29 cellular contexts compared by ENCODE assay signal in genomic region chr11:40467771-40468170, GRCh38.
"Had no signal": no experiment of that assay in that cellular context is flagged by ENCODE, and none has a peak within 500 bp of the region (broad histone marks: within the 10 kb centered on the region; RNA-seq: fewer than 3 reads in every experiment).

No MANE protein-coding gene starts in this region.

- H3K27ac ChIP-seq: adrenal gland, ascending aorta, body of pancreas, brain microvascular endothelial cell, cardiac muscle cell had no signal

- H3K9me3 ChIP-seq: adrenal gland, ascending aorta, body of pancreas had no signal

- H3K4me1 ChIP-seq: adrenal gland, ascending aorta, body of pancreas had no signal

- DNase-seq: activated effector memory CD4-positive, alpha-beta T cell treated with anti-CD3 and anti-CD28 coated beads, Interleukin-2, amount 50 U/mL, for 16 hours; activated effector memory CD4-positive, alpha-beta T cell treated with Interleukin-2 at 50 U/mL for 16 hours; activated gamma-delta T cell; activated gamma-delta T cell treated with Interleukin-2 at 50 U/mL for 16 hours; activated naive CD4-positive, alpha-beta T cell; activated naive CD4-positive, alpha-beta T cell treated with anti-CD3 and anti-CD28 coated beads for 36 hours; activated naive CD4-positive, alpha-beta T cell treated with anti-CD3 and anti-CD28 coated beads, Interleukin-2, amount 10 ng/mL, durations not matched to agents 7 days and 5 days; activated naive CD4-positive, alpha-beta T cell treated with anti-CD3 and anti-CD28 coated beads, Interleukin-2, amount 50 U/mL, for 16 hours; activated naive CD4-positive, alpha-beta T cell treated with Interleukin-2 at 50 U/mL for 16 hours; activated naive CD8-positive, alpha-beta T cell treated with anti-CD3 and anti-CD28 coated beads for 36 hours; activated naive CD8-positive, alpha-beta T cell treated with anti-CD3 and anti-CD28 coated beads, Interleukin-2, amount 10 ng/mL, durations not matched to agents 7 days and 5 days; activated naive CD8-positive, alpha-beta T cell treated with anti-CD3 and anti-CD28 coated beads, Interleukin-2, amount 50 U/mL, for 24 hours; activated T-cell treated with anti-CD3 and anti-CD28 coated beads, Interleukin-2, amount 50 U/mL, for 1 hour; activated T-cell treated with anti-CD3 and anti-CD28 coated beads, Interleukin-2, amount 50 U/mL, for 24 hours; activated T-cell treated with anti-CD3 and anti-CD28 coated beads, Interleukin-2, amount 50 U/mL, for 4 hours; activated T-cell treated with anti-CD3 and anti-CD28 coated beads, Interleukin-2, amount 50 U/mL, for 48 hours; activated T-cell treated with anti-CD3 and anti-CD28 coated beads, Interleukin-2, amount 50 U/mL, for 72 hours; adrenal gland; amniotic stem cell; amygdala; anterior cingulate cortex; aorta; body of pancreas; brain microvascular endothelial cell; caudate nucleus; central memory CD4-positive, alpha-beta T cell; cerebellar nuclear complex had no signal

- H3K27me3 ChIP-seq: adrenal gland, ascending aorta, body of pancreas, brain microvascular endothelial cell, cardiac muscle cell had no signal

- H3K4me3 ChIP-seq: adrenal gland, ascending aorta, body of pancreas, cardiac muscle cell had no signal

- H3K36me3 ChIP-seq: adrenal gland, ascending aorta, brain microvascular endothelial cell, cardiac muscle cell had no signal
